ENCODE assay signal across 8 cellular contexts in genomic region chr1:8816306-8816705, GRCh38. TPM values are rescaled to one million over a fixed set of nuclear protein-coding genes. Genes with fewer than 3 reads are reported as not detected.
DNase-seq lines count a peak whose midpoint lies in the region; ATAC-seq, FAIRE-seq and TF ChIP-seq lines count a peak whose summit lies in the region.

No MANE protein-coding gene starts in this region.

- DNase-seq in cardiac muscle cell (ENCODE audit: low read depth in 1 of 2, low spot score in 1 of 2) (peak in 1 of 2 donors; percentile 40), cardiac septum (ENCODE audit: low spot score) (no peak), small intestine (peak; percentile 6), SIG-M5 treated with dmso at 0.1 percent for 504 hours (lab: John Stamatoyannopoulos, UW; ENCODE audit: unreplicated experiment) (no peak)
- DNase-seq in activated CD8-positive, alpha-beta T cell treated with anti-CD3 and anti-CD28 coated beads for 36 hours = no peak

- H3K27me3 Mint-ChIP-seq in activated CD8-positive, alpha-beta T cell treated with anti-CD3 and anti-CD28 coated beads for 36 hours = peaks cover 3% of the 10 kb centered on the region

- ATAC-seq in activated CD8-positive, alpha-beta T cell treated with anti-CD3 and anti-CD28 coated beads for 36 hours = no peak
- ATAC-seq in HG03159 (IDR thresholded peaks at IDR 0.05; ENCODE audit: unreplicated experiment) = no peak
- no peak for ATAC-seq in activated CD4-positive, CD25-positive, alpha-beta regulatory T cell treated with anti-CD3 and anti-CD28 coated beads, Interleukin-2, amount 50 U/mL, for 24 hours

- POLR2A ChIA-PET in activated CD8-positive, alpha-beta T cell treated with anti-CD3 and anti-CD28 coated beads for 36 hours (lab: Charles Lee) = interaction anchor here (0.7 to 1.8 kb wide), 5 partner anchors 10 to 392 kb away, joined by 3 to 4 read pairs (median 3); no protein-coding TSS in a partner anchor

- peak overlapping the region; percentile 98 for H3K27ac ChIP-seq in cardiac muscle cell
- H3K27ac ChIP-seq in small intestine (ENCODE audit: low read depth in 1 of 2, low read length in 1 of 2) = peak overlapping the region in 1 of 2 donors; percentile 98

- no peak for TF ChIP-seq CTCF in cardiac muscle cell (IDR thresholded peaks at IDR 0.05; ENCODE audit: low read depth, low read length)
- TF ChIP-seq CTCF in activated CD8-positive, alpha-beta T cell treated with anti-CD3 and anti-CD28 coated beads for 36 hours (IDR thresholded peaks at IDR 0.05) = no peak

- CTCF ChIA-PET in activated CD8-positive, alpha-beta T cell treated with anti-CD3 and anti-CD28 coated beads for 36 hours (lab: Charles Lee) = interaction anchor here (1.3 to 3.2 kb wide), 3 partner anchors 15 to 255 kb away, joined by 3 to 20 read pairs (median 4); no protein-coding TSS in a partner anchor

- H3K9me3 Mint-ChIP-seq in activated CD8-positive, alpha-beta T cell treated with anti-CD3 and anti-CD28 coated beads for 36 hours = no peaks in the 10 kb centered on the region

- H3K4me1 Mint-ChIP-seq in activated CD8-positive, alpha-beta T cell treated with anti-CD3 and anti-CD28 coated beads for 36 hours (ENCODE audit: low read depth) = peaks cover 50% of the 10 kb centered on the region

- peak overlapping the region; percentile 90 for H3K4me3 Mint-ChIP-seq in activated CD8-positive, alpha-beta T cell treated with anti-CD3 and anti-CD28 coated beads for 36 hours

- H3K36me3 Mint-ChIP-seq in activated CD8-positive, alpha-beta T cell treated with anti-CD3 and anti-CD28 coated beads for 36 hours (ENCODE audit: low read depth) = no peaks in the 10 kb centered on the region

- H3K4me1 ChIP-seq in cardiac muscle cell (ENCODE audit: low read depth) (peaks cover 15% of the 10 kb centered on the region), small intestine (ENCODE audit: control insufficient read depth in 2 of 2, insufficient read depth in 1 of 2, low read depth in 1 of 2, low read length in 1 of 2) (peaks cover 0 to 6% of the 10 kb centered on the region in 2 donors)

- H3K27me3 ChIP-seq in cardiac muscle cell (no peaks in the 10 kb centered on the region), small intestine (ENCODE audit: control insufficient read depth in 2 of 2, insufficient read depth in 2 of 2, low read length in 2 of 2) (no peaks in the 10 kb centered on the region)

- WGBS in small intestine, 3 donors = 1 to 2% (median 1%) methylated on average over 2 of the region's 2 CpGs

- intact Hi-C loops in cardiac septum (cut with DNase I) = loop anchor here (10.0 kb wide), 1 partner anchor 112 kb away; no protein-coding TSS in a partner anchor
- intact Hi-C loops in activated CD8-positive, alpha-beta T cell treated with anti-CD3 and anti-CD28 coated beads for 36 hours (cut with micrococcal nuclease) = no loop called here

- H3K4me3 ChIP-seq in cardiac muscle cell (peak overlapping the region; percentile 100), iPS-11a (ENCODE audit: low read depth, low read length) (peak overlapping the region; percentile 86), small intestine (ENCODE audit: low read depth in 1 of 2, low read length in 2 of 2) (no peak overlapping the region)

- H3K36me3 ChIP-seq in cardiac muscle cell = no peaks in the 10 kb centered on the region
- no peaks in the 10 kb centered on the region for H3K36me3 ChIP-seq in small intestine (ENCODE audit: control insufficient read depth in 2 of 2, insufficient read depth in 2 of 2, low read length in 2 of 2)

- no peaks in the 10 kb centered on the region for H3K9me3 ChIP-seq in cardiac muscle cell (ENCODE audit: low read depth)
- H3K9me3 ChIP-seq in small intestine (ENCODE audit: control insufficient read depth, low read depth) = no peaks in the 10 kb centered on the region

- peak overlapping the region; percentile 89 for H3K27ac Mint-ChIP-seq in activated CD8-positive, alpha-beta T cell treated with anti-CD3 and anti-CD28 coated beads for 36 hours

- no peak for FAIRE-seq in small intestine (lab: Jason Lieb, UNC)

RNA-seq across cellular contexts. Expression of gene RERE, which starts 1.1 kb away (rescaled TPM):
- total RNA-seq in cardiac muscle cell (59.5 and 81.0 TPM in 2 replicates), cardiac septum (102 TPM)
- polyA plus RNA-seq in cardiac muscle cell (70.3 and 72.5 TPM in 2 replicates), small intestine (10 to 100 TPM; 19.5 to 28.1 (median 23.5) TPM)
- total RNA-seq in activated CD8-positive, alpha-beta T cell treated with anti-CD3 and anti-CD28 coated beads for 36 hours = 10 to 100 TPM; 45.8 to 57.1 TPM

Comparison
In these comparisons a context has a peak if more than half of its experiments do, and no peak if none do; other contexts are left out.
1. H3K4me3 ChIP-seq: peak in cardiac muscle cell (single experiment) and iPS-11a (single experiment); none in small intestine (0 of 2).